Comparison of ENCODE assay signal across 17 cellular contexts in genomic region chr21:39114871-39115658, GRCh38.
DNase-seq lines count a peak whose midpoint lies in the region; ATAC-seq lines count a peak whose summit lies in the region.
"Had no signal": no experiment of that assay in that cellular context is flagged by ENCODE, and none has a peak within 500 bp of the region (broad histone marks: within the 10 kb centered on the region; RNA-seq: fewer than 3 reads in every experiment).

No MANE protein-coding gene starts in this region.

- H3K9me3 ChIP-seq in MG63 (no peaks in the 10 kb centered on the region; the same call in 1 of the 2 replicates), mesenchymal stem cell (ENCODE audit: control insufficient read depth, low read length) (no peaks in the 10 kb centered on the region)
- H3K9me3 ChIP-seq: neutrophil had no signal

- H2AFZ ChIP-seq in mesenchymal stem cell (ENCODE audit: low read depth, low read length) = no peak overlapping the region
- H2AFZ ChIP-seq: hepatocyte had no signal

- H2BK5ac ChIP-seq in mesenchymal stem cell (ENCODE audit: low read depth, low read length, poor library complexity, severe bottlenecking) = no peak overlapping the region

- H4K8ac ChIP-seq in mesenchymal stem cell (ENCODE audit: low read length) = peak overlapping the region; percentile 74

- peak overlapping the region; percentile 15 for H3K4me2 ChIP-seq in mesenchymal stem cell (ENCODE audit: low read length, poor library complexity, severe bottlenecking)
- H3K4me2 ChIP-seq: hepatocyte had no signal

- H3K27ac ChIP-seq in mesenchymal stem cell (ENCODE audit: low read length, poor library complexity, severe bottlenecking) = no peak overlapping the region
- H3K27ac ChIP-seq: hepatocyte, neutrophil had no signal

- peak overlapping the region; percentile 34 to 81 for H3K18ac ChIP-seq in mesenchymal stem cell (ENCODE audit: low read depth in 1 of 2, low read length in 2 of 2)

- peak overlapping the region in 1 of 2 experiments; percentile 72 for H3K14ac ChIP-seq in mesenchymal stem cell (ENCODE audit: low read length in 2 of 2)

- ATAC-seq in GM19023 (IDR thresholded peaks at IDR 0.05; ENCODE audit: unreplicated experiment) = no peak
- ATAC-seq: WTC11 had no signal

- H3K27me3 ChIP-seq in MG63 (no peaks in the 10 kb centered on the region), mesenchymal stem cell (ENCODE audit: control insufficient read depth in 1 of 2, insufficient read depth in 1 of 2, low read length in 2 of 2) (peaks cover 0 to 10% of the 10 kb centered on the region in 2 experiments)
- H3K27me3 ChIP-seq: hepatocyte, neutrophil had no signal

- DNase-seq in EH (ENCODE audit: low read depth) = peak; percentile 72
- peak; percentile 97 for DNase-seq in MG63
- peak; percentile 80 for DNase-seq in brain pericyte (ENCODE audit: low read depth, low spot score)
- DNase-seq in mesenchymal stem cell = peak; percentile 70
- DNase-seq in SK-N-DZ (ENCODE audit: low spot score) = no peak
- no peak for DNase-seq in DMS53 treated with DMSO at 0.1 percent for 48 hours (lab: John Stamatoyannopoulos, UW; ENCODE audit: unreplicated experiment)
- no peak for DNase-seq in activated T-cell treated with anti-CD3 and anti-CD28 coated beads, Interleukin-2, amount 50 U/mL, for 48 hours
- DNase-seq: CD4-positive, alpha-beta memory T cell; endodermal cell; NCI-H1417 treated with DMSO at 0.1 percent for 48 hours; NCI-H748 treated with DMSO at 0.1 percent for 48 hours; SIG-M5; small intestine had no signal

- no peaks in the 10 kb centered on the region for H3K79me1 ChIP-seq in mesenchymal stem cell (replicated peaks; ENCODE audit: low read length, poor library complexity, severe bottlenecking)

- peak overlapping the region; percentile 33 to 51 for H2BK12ac ChIP-seq in mesenchymal stem cell (ENCODE audit: low read length in 2 of 2)

- WGBS in mesenchymal stem cell = 66% methylated on average over 12 of the region's 12 CpGs

- H4K91ac ChIP-seq in mesenchymal stem cell (ENCODE audit: low read length) = peak overlapping the region; percentile 48

- H3K4me3 ChIP-seq in MG63 (no peak overlapping the region), mesenchymal stem cell (ENCODE audit: insufficient read depth in 1 of 2, low read depth in 1 of 2, low read length in 2 of 2) (no peak overlapping the region)
- H3K4me3 ChIP-seq: hepatocyte had no signal

- H2BK15ac ChIP-seq in mesenchymal stem cell (ENCODE audit: low read depth, poor library complexity, severe bottlenecking) = no peak overlapping the region

- no peaks in the 10 kb centered on the region for H3K36me3 ChIP-seq in MG63
- H3K36me3 ChIP-seq in mesenchymal stem cell (ENCODE audit: control insufficient read depth in 1 of 2, insufficient read depth in 2 of 2, low read depth in 1 of 2, low read length in 2 of 2) = no peaks in the 10 kb centered on the region
- H3K36me3 ChIP-seq: neutrophil had no signal

- H3K4ac ChIP-seq in mesenchymal stem cell (ENCODE audit: low read depth in 1 of 2, low read length in 2 of 2) = peak overlapping the region in 1 of 2 experiments; percentile 19

- peak overlapping the region; percentile 33 for H2AK5ac ChIP-seq in mesenchymal stem cell (ENCODE audit: low read length, severe bottlenecking)

- peaks cover 19% of the 10 kb centered on the region for H3K4me1 ChIP-seq in mesenchymal stem cell (ENCODE audit: control insufficient read depth, insufficient read depth, low read depth, low read length)

- no peak overlapping the region for H2BK120ac ChIP-seq in mesenchymal stem cell (ENCODE audit: low read depth, low read length)

- no peak overlapping the region for H3K23ac ChIP-seq in mesenchymal stem cell (ENCODE audit: low read length in 2 of 2)

- H3K9ac ChIP-seq in mesenchymal stem cell (ENCODE audit: low read length) = no peak overlapping the region

Comparison
In these comparisons a context has a peak if more than half of its experiments do, and no peak if none do; other contexts are left out.
1. DNase-seq: peak in EH (single experiment), MG63 (single experiment), brain pericyte (single experiment) and mesenchymal stem cell (single experiment); none in SK-N-DZ (single experiment), DMS53 treated with DMSO at 0.1 percent for 48 hours (single experiment) and activated T-cell treated with anti-CD3 and anti-CD28 coated beads, Interleukin-2, amount 50 U/mL, for 48 hours (0 of 2).